In genomic region chr2:55957142-55957541, GRCh38 we compare ENCODE assay signal across 11 cellular contexts. TPM values are rescaled to one million over a fixed set of nuclear protein-coding genes. Genes with fewer than 3 reads are reported as not detected.
"Had no signal": no experiment of that assay in that cellular context is flagged by ENCODE, and none has a peak within 500 bp of the region (broad histone marks: within the 10 kb centered on the region; RNA-seq: fewer than 3 reads in every experiment).

No MANE protein-coding gene starts in this region.

- DNase-seq: activated CD4-positive, alpha-beta T cell treated with anti-CD3 and anti-CD28 coated beads, Interleukin-2, amount 50 U/mL, for 1 hour; activated CD4-positive, CD25-positive, alpha-beta regulatory T cell treated with anti-CD3 and anti-CD28 coated beads, Interleukin-2, amount 50 U/mL, for 72 hours; activated CD8-positive, alpha-beta memory T cell treated with anti-CD3 and anti-CD28 coated beads, Interleukin-2, amount 50 U/mL, for 4 hours; activated naive CD4-positive, alpha-beta T cell treated with anti-CD3 and anti-CD28 coated beads for 36 hours; activated T-cell treated with anti-CD3 and anti-CD28 coated beads, Interleukin-2, amount 50 U/mL, for 4 hours; dorsolateral prefrontal cortex; immature natural killer cell; naive thymus-derived CD8-positive, alpha-beta T cell; ovary; stimulated activated naive B cell treated with anti-CD40 and anti-IgM and Interleukin-4, amounts not matched to agents 10 μg/mL and 1 μg/mL and 100 μg/mL, for 72 hours; uterus had no signal

- ATAC-seq: activated T-cell treated with anti-CD3 and anti-CD28 coated beads, Interleukin-2, amount 50 U/mL, for 4 hours; naive thymus-derived CD8-positive, alpha-beta T cell; stimulated activated naive B cell treated with anti-CD40 and anti-IgM and Interleukin-4, amounts not matched to agents 10 μg/mL and 1 μg/mL and 100 μg/mL, for 72 hours had no signal

- H3K27ac ChIP-seq: ovary, uterus had no signal

- H3K4me3 ChIP-seq: dorsolateral prefrontal cortex, ovary, uterus had no signal

- H3K27me3 ChIP-seq: ovary, uterus had no signal

- H3K36me3 ChIP-seq: ovary, uterus had no signal

- H3K9me3 ChIP-seq: ovary, uterus had no signal

- H3K4me1 ChIP-seq: uterus had no signal

RNA-seq across cellular contexts. Expression of gene EFEMP1, which starts 33.6 kb away (rescaled TPM):
- total RNA-seq: activated naive CD4-positive, alpha-beta T cell treated with anti-CD3 and anti-CD28 coated beads for 36 hours; naive thymus-derived CD8-positive, alpha-beta T cell had no signal
- polyA plus RNA-seq: immature natural killer cell; naive thymus-derived CD8-positive, alpha-beta T cell had no signal
